8 cellular contexts compared by ENCODE assay signal in the genomic region with DNA sequence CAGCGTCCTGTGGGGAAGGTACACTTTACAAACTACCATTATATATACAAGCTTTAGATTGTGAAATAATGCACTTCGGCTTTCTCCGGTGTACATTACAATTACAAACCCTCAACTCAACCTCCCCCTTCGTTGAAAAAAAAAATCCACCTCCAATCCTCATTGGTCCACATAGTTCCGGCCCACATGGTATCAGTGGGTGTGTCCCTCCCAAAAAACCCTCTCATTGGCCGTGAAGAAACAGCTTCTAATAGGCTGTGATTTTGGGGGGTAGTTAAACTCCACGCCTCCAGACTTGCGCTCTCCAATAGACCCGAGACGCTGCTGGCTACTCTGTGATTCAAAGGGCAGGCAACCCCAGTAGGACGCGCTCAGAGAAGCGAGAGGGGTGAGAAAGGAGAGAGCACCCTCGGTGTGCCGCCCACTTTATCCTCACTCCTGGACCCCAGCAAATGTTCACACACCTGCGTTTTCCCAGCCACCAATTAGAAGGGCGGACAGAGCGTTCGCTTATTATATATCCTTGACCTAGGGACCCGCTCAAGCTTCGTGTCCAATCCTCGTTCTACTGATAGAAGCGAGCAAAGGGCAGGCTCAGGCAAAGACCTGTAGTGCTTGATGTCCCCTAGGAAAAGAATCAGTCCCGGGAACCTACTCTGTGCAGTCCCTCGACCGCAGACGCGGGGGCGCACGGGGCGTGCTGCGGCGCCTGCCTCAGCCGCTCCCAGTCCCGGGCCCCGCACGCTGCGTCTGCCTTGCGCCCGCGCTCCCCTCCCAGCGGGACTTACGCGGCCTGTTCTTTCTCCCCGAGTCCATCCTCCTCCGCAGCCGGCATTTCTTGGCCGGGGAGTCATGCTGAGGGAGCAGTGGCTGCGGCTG. TPM values are rescaled to one million over a fixed set of nuclear protein-coding genes. Genes with fewer than 3 reads are reported as not detected.
DNase-seq lines count a peak whose midpoint lies in the region; TF ChIP-seq lines count a peak whose summit lies in the region.

No MANE protein-coding gene starts in this region.

- peak; percentile 29 for TF ChIP-seq RAD21 in neural cell (conservative IDR thresholded peaks at IDR 0.05)

- no peaks in the 10 kb centered on the region for H4K20me1 ChIP-seq in GM23248 (ENCODE audit: insufficient read depth)
- no peaks in the 10 kb centered on the region for H4K20me1 ChIP-seq in Karpas-422 (ENCODE audit: insufficient read depth, low read depth, low read length)
- no peaks in the 10 kb centered on the region for H4K20me1 ChIP-seq in neural cell (ENCODE audit: insufficient read depth)

- H3K27me3 ChIP-seq in GM23248 (replicated peaks; ENCODE audit: insufficient read depth) = no peaks in the 10 kb centered on the region
- H3K27me3 ChIP-seq in Karpas-422 (ENCODE audit: low read length) = no peaks in the 10 kb centered on the region
- H3K27me3 ChIP-seq in neural cell (ENCODE audit: insufficient read depth, low read depth, low read length) = no peaks in the 10 kb centered on the region
- no peaks in the 10 kb centered on the region for H3K27me3 ChIP-seq in stomach smooth muscle (ENCODE audit: control insufficient read depth in 1 of 2, insufficient read depth in 2 of 2, low read length in 2 of 2)

- TF ChIP-seq EP300 in neural cell (conservative IDR thresholded peaks at IDR 0.05; ENCODE audit: poor library complexity, severe bottlenecking) = no peak

- 2 to 3% methylated on average over 37 to 42 of the region's 49 CpGs for WGBS in GM23248 (ENCODE audit: low coverage in 1 of 2, low lambda C conversion rate in 2 of 2, missing lambda C conversion rate in 2 of 2), 2 experiments

- H3K9me3 ChIP-seq in GM23248 (ENCODE audit: low read depth) = no peaks in the 10 kb centered on the region
- no peaks in the 10 kb centered on the region for H3K9me3 ChIP-seq in Karpas-422 (ENCODE audit: low read length)
- no peaks in the 10 kb centered on the region for H3K9me3 ChIP-seq in neural cell (ENCODE audit: low read length)
- H3K9me3 ChIP-seq in stomach smooth muscle (ENCODE audit: control insufficient read depth in 2 of 2, low read length in 2 of 2) = no peaks in the 10 kb centered on the region

- H3K27ac ChIP-seq in GM23248 = peak overlapping the region; percentile 80
- peak overlapping the region; percentile 83 for H3K27ac ChIP-seq in Karpas-422 (ENCODE audit: low read length)
- H3K27ac ChIP-seq in neural cell (ENCODE audit: low read length) = peak overlapping the region; percentile 78
- peak overlapping the region; percentile 77 for H3K27ac ChIP-seq in stomach smooth muscle (ENCODE audit: low read length)

- H3K9ac ChIP-seq in GM23248 (peak overlapping the region; percentile 83), Karpas-422 (ENCODE audit: low read length) (peak overlapping the region; percentile 85), neural cell (ENCODE audit: low read length) (peak overlapping the region; percentile 82), stomach smooth muscle (ENCODE audit: low read length in 2 of 2) (peak overlapping the region; percentile 56 to 64)

- H3K4me2 ChIP-seq in GM23248 (ENCODE audit: unreplicated experiment) (peak overlapping the region; percentile 98), Karpas-422 (ENCODE audit: low read depth, low read length, poor library complexity, severe bottlenecking) (peak overlapping the region; percentile 77), neural cell (ENCODE audit: low read length) (peak overlapping the region; percentile 74)

- TF ChIP-seq CTCF in fibroblast of villous mesenchyme (IDR thresholded peaks at IDR 0.05; ENCODE audit: insufficient read depth, low read depth, low read length) (no peak), neural cell (IDR thresholded peaks at IDR 0.05; ENCODE audit: poor library complexity, severe bottlenecking) (peak; percentile 58)

- H3K79me2 ChIP-seq in GM23248 (ENCODE audit: insufficient read depth) (peaks cover 42% of the 10 kb centered on the region), Karpas-422 (ENCODE audit: low read length) (peaks cover 45% of the 10 kb centered on the region), neural cell (replicated peaks; ENCODE audit: insufficient read depth, low read length) (peaks cover 44% of the 10 kb centered on the region)

- H3K4me1 ChIP-seq in GM23248 (ENCODE audit: insufficient read depth) (peaks cover 13% of the 10 kb centered on the region; the same call in 1 of the 2 replicates), Karpas-422 (ENCODE audit: low read length) (peaks cover 30% of the 10 kb centered on the region), stomach smooth muscle (ENCODE audit: control insufficient read depth, insufficient read depth, low read length) (peaks cover 8% of the 10 kb centered on the region)

- peak overlapping the region; percentile 83 for H3K4me3 ChIP-seq in GM23248
- peak overlapping the region; percentile 84 for H3K4me3 ChIP-seq in Karpas-422 (ENCODE audit: low read length)
- peak overlapping the region; percentile 68 for H3K4me3 ChIP-seq in fibroblast of villous mesenchyme (ENCODE audit: low read depth, low read length)
- H3K4me3 ChIP-seq in neural cell (ENCODE audit: low read length) = peak overlapping the region; percentile 93
- H3K4me3 ChIP-seq in stomach smooth muscle (ENCODE audit: low read length in 2 of 2) = peak overlapping the region; percentile 85 to 90

- no peaks in the 10 kb centered on the region for H3K9me2 ChIP-seq in GM23248 (ENCODE audit: insufficient read depth)
- no peaks in the 10 kb centered on the region for H3K9me2 ChIP-seq in Karpas-422 (replicated peaks; ENCODE audit: insufficient read depth, low read length)
- H3K9me2 ChIP-seq in neural cell (ENCODE audit: insufficient read depth, low read length) = no peaks in the 10 kb centered on the region

- DNase-seq in EH (ENCODE audit: low read depth) = peak; percentile 97
- peak; percentile 97 for DNase-seq in GM23248
- DNase-seq in Karpas-422 = peak; percentile 96
- peak; percentile 98 for DNase-seq in RKO (ENCODE audit: low spot score)
- peak; percentile 32 for DNase-seq in activated T-helper 9 cell treated with anti-CD3 and anti-CD28 coated beads, Interleukin-2, amount 50 U/mL, for 16 hours (ENCODE audit: low read depth)
- DNase-seq in fibroblast of villous mesenchyme (ENCODE audit: low read depth) = peak; percentile 98

- peaks cover 7% of the 10 kb centered on the region; the same call in 1 of the 2 replicates for H3F3A ChIP-seq in GM23248 (ENCODE audit: insufficient read depth)
- H3F3A ChIP-seq in neural cell (ENCODE audit: insufficient read depth, low read length, poor library complexity, severe bottlenecking) = no peaks in the 10 kb centered on the region

- in situ Hi-C loops in GM23248 (cut with MboI) = no loop called here

- H3K36me3 ChIP-seq in GM23248 (ENCODE audit: low read depth) = no peaks in the 10 kb centered on the region
- H3K36me3 ChIP-seq in Karpas-422 (ENCODE audit: insufficient read depth, low read length) = no peaks in the 10 kb centered on the region
- no peaks in the 10 kb centered on the region for H3K36me3 ChIP-seq in neural cell (ENCODE audit: insufficient read depth, low read length)
- no peaks in the 10 kb centered on the region for H3K36me3 ChIP-seq in stomach smooth muscle (ENCODE audit: control insufficient read depth in 2 of 2, insufficient read depth in 2 of 2, low read length in 2 of 2)

- H2AFZ ChIP-seq in GM23248 (peak overlapping the region; percentile 94), Karpas-422 (ENCODE audit: low read length) (0 out of 2 replicates have a peak overlapping the region, but pooled peaks have one; percentile 14), neural cell (ENCODE audit: low read depth, low read length) (peak overlapping the region; percentile 37)

TF ChIP-seq in neural cell, 6 proteins besides CTCF, POLR2A, EP300 and RAD21:
- TF ChIP-seq POLR2AphosphoS5 (IDR thresholded peaks at IDR 0.05) = peak; percentile 53
- TF ChIP-seq SMC3 (conservative IDR thresholded peaks at IDR 0.05; ENCODE audit: poor library complexity) = no peak
- TF ChIP-seq MXI1 (conservative IDR thresholded peaks at IDR 0.05; ENCODE audit: poor library complexity, severe bottlenecking) = peak; percentile 73
- peak; percentile 49 for TF ChIP-seq TAF1 (IDR thresholded peaks at IDR 0.05; ENCODE audit: low read depth)
TF ChIP-seq in neural cell: peak in this region for 3.

RNA-seq across cellular contexts. Expression of gene PANK1, which starts 1.0 kb away (rescaled TPM):
- 3.6 and 4.6 TPM in 2 replicates for total RNA-seq in GM23248 (2014; rRNA removed; shearing (Covaris generic))
- 2.1 and 3.3 TPM in 2 replicates for polyA plus RNA-seq in GM23248 (2016; fragmentation: Nextera tagmentation; extraction: Ambion mirVana)
- 4.4 and 8.1 TPM in 2 replicates for total RNA-seq in Karpas-422 (2014; rRNA removed; shearing (Covaris generic); ENCODE audit: low replicate concordance)
- total RNA-seq in fibroblast of villous mesenchyme = 5.8 and 7.3 TPM in 2 replicates
- 15.4 and 30.5 TPM in 2 replicates for polyA plus RNA-seq in neural cell
- 33.1 and 40.2 TPM in 2 replicates for polyA minus RNA-seq in neural cell

RNA-seq across cellular contexts. Expression of gene KIF20B, which starts 57.3 kb away (rescaled TPM):
- 7.8 and 8.9 TPM in 2 replicates for total RNA-seq in GM23248 (2014; rRNA removed; shearing (Covaris generic))
- 17.1 and 17.8 TPM in 2 replicates for polyA plus RNA-seq in GM23248 (2016; fragmentation: Nextera tagmentation; extraction: Ambion mirVana)
- 5.8 and 11.5 TPM in 2 replicates for total RNA-seq in Karpas-422 (2014; rRNA removed; shearing (Covaris generic); ENCODE audit: low replicate concordance)
- 10.3 and 19.9 TPM in 2 replicates for total RNA-seq in fibroblast of villous mesenchyme
- polyA plus RNA-seq in neural cell = 2.4 and 3.9 TPM in 2 replicates
- polyA minus RNA-seq in neural cell = 6.6 and 8.7 TPM in 2 replicates

Comparison
In these comparisons a context has a peak if more than half of its experiments do, and no peak if none do; other contexts are left out.
1. Peak in every context shown above with its lines: DNase-seq, H3K4me3 ChIP-seq and H3K27ac ChIP-seq.
2. DNase-seq: peak in every context shown above with its lines; median percentile 98 in RKO; 98 in fibroblast of villous mesenchyme; 97 in EH; 97 in GM23248; 96 in Karpas-422; 32 in activated T-helper 9 cell treated with anti-CD3 and anti-CD28 coated beads, Interleukin-2, amount 50 U/mL, for 16 hours.
3. H2AFZ ChIP-seq: peak in every context shown above with its lines; median percentile 94 in GM23248; 37 in neural cell; 14 in Karpas-422.